1 cellular context compared by ENCODE assay signal in the genomic region with DNA sequence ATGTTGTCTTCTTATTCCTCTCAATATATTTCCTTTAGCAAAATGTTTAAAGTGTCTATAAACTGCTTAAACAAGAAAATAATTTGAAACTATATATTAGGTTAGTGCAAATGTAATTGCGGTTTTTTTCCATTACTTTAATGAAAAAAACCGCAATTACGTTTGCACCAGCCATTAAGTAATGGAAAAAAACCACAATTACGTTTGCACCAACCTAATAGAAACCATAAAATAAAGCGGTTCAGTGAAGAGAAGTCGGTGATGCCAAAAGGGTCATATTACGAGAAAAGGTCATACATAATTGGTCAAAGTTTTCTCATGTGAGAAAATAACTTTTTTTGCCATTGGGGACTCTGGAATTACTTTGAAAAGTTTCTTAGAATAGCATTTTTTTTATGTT.
TF ChIP-seq lines count a peak whose summit lies in the region.

No MANE protein-coding gene starts in this region.

TF ChIP-seq in HEK293, 187 proteins besides CTCF, POLR2A, EP300 and RAD21 (continued from another document):
- TF ChIP-seq, protein P1, sequence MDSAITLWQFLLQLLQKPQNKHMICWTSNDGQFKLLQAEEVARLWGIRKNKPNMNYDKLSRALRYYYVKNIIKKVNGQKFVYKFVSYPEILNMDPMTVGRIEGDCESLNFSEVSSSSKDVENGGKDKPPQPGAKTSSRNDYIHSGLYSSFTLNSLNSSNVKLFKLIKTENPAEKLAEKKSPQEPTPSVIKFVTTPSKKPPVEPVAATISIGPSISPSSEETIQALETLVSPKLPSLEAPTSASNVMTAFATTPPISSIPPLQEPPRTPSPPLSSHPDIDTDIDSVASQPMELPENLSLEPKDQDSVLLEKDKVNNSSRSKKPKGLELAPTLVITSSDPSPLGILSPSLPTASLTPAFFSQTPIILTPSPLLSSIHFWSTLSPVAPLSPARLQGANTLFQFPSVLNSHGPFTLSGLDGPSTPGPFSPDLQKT (IDR thresholded peaks at IDR 0.05; ENCODE audit: borderline replicate concordance, low read depth, low read length) = no peak
- TF ChIP-seq, protein P2, sequence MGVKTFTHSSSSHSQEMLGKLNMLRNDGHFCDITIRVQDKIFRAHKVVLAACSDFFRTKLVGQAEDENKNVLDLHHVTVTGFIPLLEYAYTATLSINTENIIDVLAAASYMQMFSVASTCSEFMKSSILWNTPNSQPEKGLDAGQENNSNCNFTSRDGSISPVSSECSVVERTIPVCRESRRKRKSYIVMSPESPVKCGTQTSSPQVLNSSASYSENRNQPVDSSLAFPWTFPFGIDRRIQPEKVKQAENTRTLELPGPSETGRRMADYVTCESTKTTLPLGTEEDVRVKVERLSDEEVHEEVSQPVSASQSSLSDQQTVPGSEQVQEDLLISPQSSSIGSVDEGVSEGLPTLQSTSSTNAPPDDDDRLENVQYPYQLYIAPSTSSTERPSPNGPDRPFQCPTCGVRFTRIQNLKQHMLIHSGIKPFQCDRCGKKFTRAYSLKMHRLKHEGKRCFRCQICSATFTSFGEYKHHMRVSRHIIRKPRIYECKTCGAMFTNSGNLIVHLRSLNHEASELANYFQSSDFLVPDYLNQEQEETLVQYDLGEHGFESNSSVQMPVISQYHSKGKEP (tag by site-specific recombination; IDR thresholded peaks at IDR 0.05) = peak; percentile 87
- TF ChIP-seq, protein P3, sequence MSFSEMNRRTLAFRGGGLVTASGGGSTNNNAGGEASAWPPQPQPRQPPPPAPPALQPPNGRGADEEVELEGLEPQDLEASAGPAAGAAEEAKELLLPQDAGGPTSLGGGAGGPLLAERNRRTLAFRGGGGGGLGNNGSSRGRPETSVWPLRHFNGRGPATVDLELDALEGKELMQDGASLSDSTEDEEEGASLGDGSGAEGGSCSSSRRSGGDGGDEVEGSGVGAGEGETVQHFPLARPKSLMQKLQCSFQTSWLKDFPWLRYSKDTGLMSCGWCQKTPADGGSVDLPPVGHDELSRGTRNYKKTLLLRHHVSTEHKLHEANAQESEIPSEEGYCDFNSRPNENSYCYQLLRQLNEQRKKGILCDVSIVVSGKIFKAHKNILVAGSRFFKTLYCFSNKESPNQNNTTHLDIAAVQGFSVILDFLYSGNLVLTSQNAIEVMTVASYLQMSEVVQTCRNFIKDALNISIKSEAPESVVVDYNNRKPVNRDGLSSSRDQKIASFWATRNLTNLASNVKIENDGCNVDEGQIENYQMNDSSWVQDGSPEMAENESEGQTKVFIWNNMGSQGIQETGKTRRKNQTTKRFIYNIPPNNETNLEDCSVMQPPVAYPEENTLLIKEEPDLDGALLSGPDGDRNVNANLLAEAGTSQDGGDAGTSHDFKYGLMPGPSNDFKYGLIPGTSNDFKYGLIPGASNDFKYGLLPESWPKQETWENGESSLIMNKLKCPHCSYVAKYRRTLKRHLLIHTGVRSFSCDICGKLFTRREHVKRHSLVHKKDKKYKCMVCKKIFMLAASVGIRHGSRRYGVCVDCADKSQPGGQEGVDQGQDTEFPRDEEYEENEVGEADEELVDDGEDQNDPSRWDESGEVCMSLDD (tag by site-specific recombination; IDR thresholded peaks at IDR 0.05) = no peak
- TF ChIP-seq, protein P4, sequence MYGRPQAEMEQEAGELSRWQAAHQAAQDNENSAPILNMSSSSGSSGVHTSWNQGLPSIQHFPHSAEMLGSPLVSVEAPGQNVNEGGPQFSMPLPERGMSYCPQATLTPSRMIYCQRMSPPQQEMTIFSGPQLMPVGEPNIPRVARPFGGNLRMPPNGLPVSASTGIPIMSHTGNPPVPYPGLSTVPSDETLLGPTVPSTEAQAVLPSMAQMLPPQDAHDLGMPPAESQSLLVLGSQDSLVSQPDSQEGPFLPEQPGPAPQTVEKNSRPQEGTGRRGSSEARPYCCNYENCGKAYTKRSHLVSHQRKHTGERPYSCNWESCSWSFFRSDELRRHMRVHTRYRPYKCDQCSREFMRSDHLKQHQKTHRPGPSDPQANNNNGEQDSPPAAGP (tag by site-specific recombination; IDR thresholded peaks at IDR 0.05) = no peak
- TF ChIP-seq ZNF184 (tag by site-specific recombination; IDR thresholded peaks at IDR 0.05) (peak; percentile 88), ZNF10 (tag by site-specific recombination; IDR thresholded peaks at IDR 0.05) (peak; percentile 90), ZNF302 (tag by site-specific recombination; IDR thresholded peaks at IDR 0.05; ENCODE audit: low read depth) (no peak)
